Comparison of ENCODE assay signal across 1 cellular context in the genomic region with DNA sequence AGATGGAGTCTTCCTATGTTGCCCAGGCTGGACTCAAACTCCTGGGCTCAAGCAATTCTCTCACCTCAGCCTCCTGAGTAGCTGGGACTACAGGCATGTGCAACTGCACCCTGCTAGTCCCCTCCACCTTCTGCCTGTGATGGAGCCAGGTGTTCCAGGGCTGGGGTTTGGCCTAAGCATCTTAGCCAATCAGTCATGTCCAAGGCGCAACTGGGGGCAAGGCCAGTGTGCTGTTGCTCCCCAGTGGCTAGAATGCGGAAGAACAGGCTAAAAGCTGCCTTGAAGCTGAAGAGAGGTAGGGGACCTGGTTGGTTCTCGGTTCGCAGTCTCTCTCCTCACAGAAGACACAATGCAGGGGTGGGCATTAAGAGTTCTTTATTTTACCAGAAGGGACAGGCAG.
TF ChIP-seq lines count a peak whose summit lies in the region.

No MANE protein-coding gene starts in this region.

TF ChIP-seq in K562, 482 proteins besides CTCF, POLR2A, EP300 and RAD21 (continued from another document):
- TF ChIP-seq, protein P1, sequence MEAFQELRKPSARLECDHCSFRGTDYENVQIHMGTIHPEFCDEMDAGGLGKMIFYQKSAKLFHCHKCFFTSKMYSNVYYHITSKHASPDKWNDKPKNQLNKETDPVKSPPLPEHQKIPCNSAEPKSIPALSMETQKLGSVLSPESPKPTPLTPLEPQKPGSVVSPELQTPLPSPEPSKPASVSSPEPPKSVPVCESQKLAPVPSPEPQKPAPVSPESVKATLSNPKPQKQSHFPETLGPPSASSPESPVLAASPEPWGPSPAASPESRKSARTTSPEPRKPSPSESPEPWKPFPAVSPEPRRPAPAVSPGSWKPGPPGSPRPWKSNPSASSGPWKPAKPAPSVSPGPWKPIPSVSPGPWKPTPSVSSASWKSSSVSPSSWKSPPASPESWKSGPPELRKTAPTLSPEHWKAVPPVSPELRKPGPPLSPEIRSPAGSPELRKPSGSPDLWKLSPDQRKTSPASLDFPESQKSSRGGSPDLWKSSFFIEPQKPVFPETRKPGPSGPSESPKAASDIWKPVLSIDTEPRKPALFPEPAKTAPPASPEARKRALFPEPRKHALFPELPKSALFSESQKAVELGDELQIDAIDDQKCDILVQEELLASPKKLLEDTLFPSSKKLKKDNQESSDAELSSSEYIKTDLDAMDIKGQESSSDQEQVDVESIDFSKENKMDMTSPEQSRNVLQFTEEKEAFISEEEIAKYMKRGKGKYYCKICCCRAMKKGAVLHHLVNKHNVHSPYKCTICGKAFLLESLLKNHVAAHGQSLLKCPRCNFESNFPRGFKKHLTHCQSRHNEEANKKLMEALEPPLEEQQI (IDR thresholded peaks at IDR 0.05) = no peak
- TF ChIP-seq U2AF1 (optimal IDR thresholded peaks at IDR 0.05; ENCODE audit: low read depth, low read length) = no peak
- TF ChIP-seq, protein P2, sequence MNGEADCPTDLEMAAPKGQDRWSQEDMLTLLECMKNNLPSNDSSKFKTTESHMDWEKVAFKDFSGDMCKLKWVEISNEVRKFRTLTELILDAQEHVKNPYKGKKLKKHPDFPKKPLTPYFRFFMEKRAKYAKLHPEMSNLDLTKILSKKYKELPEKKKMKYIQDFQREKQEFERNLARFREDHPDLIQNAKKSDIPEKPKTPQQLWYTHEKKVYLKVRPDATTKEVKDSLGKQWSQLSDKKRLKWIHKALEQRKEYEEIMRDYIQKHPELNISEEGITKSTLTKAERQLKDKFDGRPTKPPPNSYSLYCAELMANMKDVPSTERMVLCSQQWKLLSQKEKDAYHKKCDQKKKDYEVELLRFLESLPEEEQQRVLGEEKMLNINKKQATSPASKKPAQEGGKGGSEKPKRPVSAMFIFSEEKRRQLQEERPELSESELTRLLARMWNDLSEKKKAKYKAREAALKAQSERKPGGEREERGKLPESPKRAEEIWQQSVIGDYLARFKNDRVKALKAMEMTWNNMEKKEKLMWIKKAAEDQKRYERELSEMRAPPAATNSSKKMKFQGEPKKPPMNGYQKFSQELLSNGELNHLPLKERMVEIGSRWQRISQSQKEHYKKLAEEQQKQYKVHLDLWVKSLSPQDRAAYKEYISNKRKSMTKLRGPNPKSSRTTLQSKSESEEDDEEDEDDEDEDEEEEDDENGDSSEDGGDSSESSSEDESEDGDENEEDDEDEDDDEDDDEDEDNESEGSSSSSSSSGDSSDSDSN (IDR thresholded peaks at IDR 0.05; ENCODE audit: borderline replicate concordance in 1 of 2, low read depth in 2 of 2, low read length in 2 of 2) = no peak
